17 cellular contexts compared by ENCODE assay signal in genomic region chr1:1832151-1832550, GRCh38. TPM values are rescaled to one million over a fixed set of nuclear protein-coding genes. Genes with fewer than 3 reads are reported as not detected.
A peak's percentile ranks its signal among the peaks of the same experiment; 100 is the strongest.
DNase-seq lines count a peak whose midpoint lies in the region; ATAC-seq, FAIRE-seq and TF ChIP-seq lines count a peak whose summit lies in the region.
"Had no signal": no experiment of that assay in that cellular context is flagged by ENCODE, and none has a peak within 500 bp of the region (broad histone marks: within the 10 kb centered on the region; RNA-seq: fewer than 3 reads in every experiment).

No MANE protein-coding gene starts in this region.

- dilution Hi-C loops in endothelial cell of umbilical vein (cut with MboI; ENCODE audit: extremely low pct_ligation_motif_present, low sequenced_read_pairs): no loop called here

- intact Hi-C loops in endothelial cell of umbilical vein (cut with micrococcal nuclease): no loop called here
- intact Hi-C loops in Caco-2 (cut with micrococcal nuclease; ENCODE audit: unreplicated experiment): no loop called here

- H3K36me3 Mint-ChIP-seq in activated naive CD4-positive, alpha-beta T cell treated with anti-CD3 and anti-CD28 coated beads, Interleukin-2, amount 50 U/mL, for 24 hours: peaks cover 5% of the 10 kb centered on the region
- H3K36me3 Mint-ChIP-seq in T-helper 17 cell (ENCODE audit: low read depth) (peaks cover 5% of the 10 kb centered on the region), Caco-2 (ENCODE audit: insufficient read depth, unreplicated experiment) (peaks cover 85% of the 10 kb centered on the region)
- H3K36me3 Mint-ChIP-seq in stimulated activated memory B cell treated with anti-CD40 and anti-IgM and Interleukin-4, amounts not matched to agents 10 μg/mL and 1 μg/mL and 100 μg/mL, for 72 hours: peaks cover 18% of the 10 kb centered on the region

- peaks cover 6% of the 10 kb centered on the region for H4K20me1 ChIP-seq in endothelial cell of umbilical vein (replicated peaks; ENCODE audit: control insufficient read depth, extremely low read depth, insufficient read depth, low read length)

- CTCF ChIA-PET in endothelial cell of umbilical vein (lab: Charles Lee) (interaction anchor here (0.8 to 1.2 kb wide), 2 partner anchors 27 to 74 kb away, joined by 4 to 7 read pairs; no protein-coding TSS in a partner anchor), Caco-2 (lab: Charles Lee) (no interaction called here)

- H3K9me3 ChIP-seq in T-helper 17 cell (ENCODE audit: control insufficient read depth, low read length, poor library complexity, severe bottlenecking) (no peaks in the 10 kb centered on the region), endothelial cell of umbilical vein (replicated peaks; ENCODE audit: control insufficient read depth, insufficient read depth, low read length) (no peaks in the 10 kb centered on the region), Caco-2 (no peaks in the 10 kb centered on the region)
- H3K9me3 ChIP-seq: SJSA1, stomach had no signal

- no peak overlapping the region for H3K9ac ChIP-seq in endothelial cell of umbilical vein (replicated peaks; ENCODE audit: extremely low read depth, insufficient read depth, low read length)

- BruUV-seq in endothelial cell of umbilical vein (replicated peaks; lab: Mats Ljungman, UMichigan) (no TSS peak), Caco-2 (replicated peaks; lab: Mats Ljungman, UMichigan) (no TSS peak)

- no peaks in the 10 kb centered on the region for H3K9me3 Mint-ChIP-seq in activated naive CD4-positive, alpha-beta T cell treated with anti-CD3 and anti-CD28 coated beads, Interleukin-2, amount 50 U/mL, for 24 hours
- no peaks in the 10 kb centered on the region for H3K9me3 Mint-ChIP-seq in stimulated activated memory B cell treated with anti-CD40 and anti-IgM and Interleukin-4, amounts not matched to agents 10 μg/mL and 1 μg/mL and 100 μg/mL, for 72 hours
- H3K9me3 Mint-ChIP-seq in Caco-2 (ENCODE audit: unreplicated experiment): no peaks in the 10 kb centered on the region
- H3K9me3 Mint-ChIP-seq: activated T-cell treated with anti-CD3 and anti-CD28 coated beads, Interleukin-2, amount 50 U/mL, for 4 hours had no signal

- no peak overlapping the region for H3K4me2 ChIP-seq in endothelial cell of umbilical vein (ENCODE audit: insufficient read depth, low read length)

- H3K27ac Mint-ChIP-seq in activated naive CD4-positive, alpha-beta T cell treated with anti-CD3 and anti-CD28 coated beads, Interleukin-2, amount 50 U/mL, for 24 hours: peak overlapping the region; percentile 93
- H3K27ac Mint-ChIP-seq in T-helper 17 cell (peak overlapping the region; percentile 77), Caco-2 (ENCODE audit: unreplicated experiment) (no peak overlapping the region)
- peak overlapping the region; percentile 82 for H3K27ac Mint-ChIP-seq in stimulated activated memory B cell treated with anti-CD40 and anti-IgM and Interleukin-4, amounts not matched to agents 10 μg/mL and 1 μg/mL and 100 μg/mL, for 72 hours

- POLR2A ChIA-PET in endothelial cell of umbilical vein (lab: Charles Lee): no interaction called here
- POLR2A ChIA-PET in Caco-2 (lab: Charles Lee): no interaction called here

- H3K79me2 ChIP-seq in endothelial cell of umbilical vein (ENCODE audit: control insufficient read depth, insufficient read depth, low read length): peaks cover 93% of the 10 kb centered on the region

- no peaks in the 10 kb centered on the region for H3K27me3 Mint-ChIP-seq in activated naive CD4-positive, alpha-beta T cell treated with anti-CD3 and anti-CD28 coated beads, Interleukin-2, amount 50 U/mL, for 24 hours
- H3K27me3 Mint-ChIP-seq in T-helper 17 cell (no peaks in the 10 kb centered on the region), Caco-2 (ENCODE audit: insufficient read depth, unreplicated experiment) (no peaks in the 10 kb centered on the region)
- H3K27me3 Mint-ChIP-seq in stimulated activated memory B cell treated with anti-CD40 and anti-IgM and Interleukin-4, amounts not matched to agents 10 μg/mL and 1 μg/mL and 100 μg/mL, for 72 hours: no peaks in the 10 kb centered on the region

- H3K4me1 Mint-ChIP-seq in activated naive CD4-positive, alpha-beta T cell treated with anti-CD3 and anti-CD28 coated beads, Interleukin-2, amount 50 U/mL, for 24 hours: peaks cover 32% of the 10 kb centered on the region
- H3K4me1 Mint-ChIP-seq in T-helper 17 cell (peaks cover 35% of the 10 kb centered on the region), Caco-2 (ENCODE audit: low read depth, unreplicated experiment) (no peaks in the 10 kb centered on the region)
- H3K4me1 Mint-ChIP-seq in stimulated activated memory B cell treated with anti-CD40 and anti-IgM and Interleukin-4, amounts not matched to agents 10 μg/mL and 1 μg/mL and 100 μg/mL, for 72 hours: peaks cover 67% of the 10 kb centered on the region

- peaks cover 15 to 16% of the 10 kb centered on the region in 2 experiments for H3K36me3 ChIP-seq in endothelial cell of umbilical vein (ENCODE audit: control insufficient read depth in 2 of 2, extremely low read depth in 1 of 2, insufficient read depth in 2 of 2, low read length in 2 of 2)
- no peaks in the 10 kb centered on the region; the same call in 1 of the 2 replicates for H3K36me3 ChIP-seq in Caco-2 (ENCODE audit: control insufficient read depth, insufficient read depth, low read length)

- no peak overlapping the region for H3K4me3 Mint-ChIP-seq in activated naive CD4-positive, alpha-beta T cell treated with anti-CD3 and anti-CD28 coated beads, Interleukin-2, amount 50 U/mL, for 24 hours
- H3K4me3 Mint-ChIP-seq in T-helper 17 cell (no peak overlapping the region), Caco-2 (ENCODE audit: unreplicated experiment) (no peak overlapping the region)
- H3K4me3 Mint-ChIP-seq in stimulated activated memory B cell treated with anti-CD40 and anti-IgM and Interleukin-4, amounts not matched to agents 10 μg/mL and 1 μg/mL and 100 μg/mL, for 72 hours: no peak overlapping the region
- H3K4me3 Mint-ChIP-seq: activated T-cell treated with anti-CD3 and anti-CD28 coated beads, Interleukin-2, amount 50 U/mL, for 4 hours had no signal

- H2AFZ ChIP-seq in endothelial cell of umbilical vein (ENCODE audit: low read depth, low read length): no peak overlapping the region

- H3K4me1 ChIP-seq in endothelial cell of umbilical vein (ENCODE audit: control insufficient read depth, extremely low read depth, insufficient read depth, low read length) (no peaks in the 10 kb centered on the region), Caco-2 (no peaks in the 10 kb centered on the region)

- no peak overlapping the region for H3K27ac ChIP-seq in endothelial cell of umbilical vein (ENCODE audit: insufficient read depth, low read depth, low read length)
- H3K27ac ChIP-seq: SJSA1, stomach had no signal

- TF ChIP-seq POLR2A in endothelial cell of umbilical vein (IDR thresholded peaks at IDR 0.05; ENCODE audit: low read depth, low read length): no peak

- H3K9me1 ChIP-seq in endothelial cell of umbilical vein (replicated peaks; ENCODE audit: control insufficient read depth, extremely low read depth, insufficient read depth, low read length): no peaks in the 10 kb centered on the region

- no peak for ATAC-seq in T-helper 17 cell
- ATAC-seq in stimulated activated memory B cell treated with anti-CD40 and anti-IgM and Interleukin-4, amounts not matched to agents 10 μg/mL and 1 μg/mL and 100 μg/mL, for 72 hours: no peak
- ATAC-seq in GM21367 (IDR thresholded peaks at IDR 0.05; ENCODE audit: unreplicated experiment): no peak

- H3K4me3 ChIP-seq in endothelial cell of umbilical vein (replicated peaks in 1 of 3; ENCODE audit: insufficient read depth in 1 of 3, low read depth in 1 of 3, low read length in 3 of 3): no peak overlapping the region
- no peak overlapping the region for H3K4me3 ChIP-seq in Caco-2 (ENCODE audit: low read depth, low read length)
- H3K4me3 ChIP-seq: lung, SJSA1, stomach had no signal

- H3K27me3 ChIP-seq in endothelial cell of umbilical vein (ENCODE audit: control insufficient read depth in 2 of 2, insufficient read depth in 2 of 2, low read length in 2 of 2) (no peaks in the 10 kb centered on the region), Caco-2 (replicated peaks; ENCODE audit: control insufficient read depth, insufficient read depth, low read length) (no peaks in the 10 kb centered on the region)
- H3K27me3 ChIP-seq: SJSA1, stomach had no signal

- TF ChIP-seq CTCF in endothelial cell of umbilical vein (IDR thresholded peaks at IDR 0.05; ENCODE audit: extremely low read depth in 1 of 2, insufficient read depth in 1 of 2, low read depth in 1 of 2, low read length in 2 of 2) (no peak), Caco-2 (IDR thresholded peaks at IDR 0.05; ENCODE audit: insufficient read depth in 1 of 2, low read depth in 1 of 2, low read length in 1 of 2, severe bottlenecking in 1 of 2, unreplicated experiment in 1 of 2) (no peak)

- no peak for FAIRE-seq in endothelial cell of umbilical vein (lab: Jason Lieb, UNC)
- FAIRE-seq: H1 had no signal

- DNase-seq in activated naive CD4-positive, alpha-beta T cell (lab: John Stamatoyannopoulos, UW): no peak
- DNase-seq in T-helper 17 cell (no peak), endothelial cell of umbilical vein (ENCODE audit: low read depth, low spot score) (no peak), Caco-2 (no peak), NCI-H1930 (lab: John Stamatoyannopoulos, UW) (no peak)
- DNase-seq: activated T-cell treated with anti-CD3 and anti-CD28 coated beads, Interleukin-2, amount 50 U/mL, for 4 hours; effector CD8-positive, alpha-beta T cell; NCI-H1092; NCI-H226; occipital lobe; stomach had no signal

RNA-seq across cellular contexts. Expression of gene NADK, which starts 53.9 kb away (rescaled TPM):
- 10 to 100 TPM; 54.8 to 61.5 TPM for total RNA-seq in T-helper 17 cell
- total RNA-seq in endothelial cell of umbilical vein: 76.1 and 88.8 TPM in 2 replicates
- 68.5 and 73.6 TPM in 2 replicates for polyA plus RNA-seq in endothelial cell of umbilical vein
- 58.8 and 63.2 TPM in 2 replicates for polyA plus RNA-seq in endothelial cell of umbilical vein (2011; cell fraction: cytosol; rRNA removed)
- polyA plus RNA-seq in endothelial cell of umbilical vein (2011; cell fraction: nucleus; rRNA removed): 178 and 182 TPM in 2 replicates
- 41.1 and 47.0 TPM in 2 replicates for polyA plus RNA-seq in endothelial cell of umbilical vein (2012)
- polyA minus RNA-seq in endothelial cell of umbilical vein: 40.6 and 59.4 TPM in 2 replicates
- 37.3 TPM for polyA minus RNA-seq in endothelial cell of umbilical vein (2011; cell fraction: cytosol; rRNA and poly(A)+ RNA removed)
- 20.5 and 33.4 TPM in 2 replicates for polyA minus RNA-seq in endothelial cell of umbilical vein (2011; cell fraction: nucleus; rRNA and poly(A)+ RNA removed)
- 76.7 and 85.8 TPM in 2 replicates for total RNA-seq in Caco-2 (2022)

RNA-seq across cellular contexts. Expression of gene GNB1, which starts 58.7 kb away (rescaled TPM):
- total RNA-seq in T-helper 17 cell: 100 to 1,000 TPM; 236 to 255 TPM
- 519 and 529 TPM in 2 replicates for total RNA-seq in endothelial cell of umbilical vein
- polyA plus RNA-seq in endothelial cell of umbilical vein: 460 and 501 TPM in 2 replicates
- polyA plus RNA-seq in endothelial cell of umbilical vein (2011; cell fraction: cytosol; rRNA removed): 434 and 501 TPM in 2 replicates
- 332 and 347 TPM in 2 replicates for polyA plus RNA-seq in endothelial cell of umbilical vein (2011; cell fraction: nucleus; rRNA removed)
- polyA plus RNA-seq in endothelial cell of umbilical vein (2012): 344 and 385 TPM in 2 replicates
- 661 and 736 TPM in 2 replicates for polyA minus RNA-seq in endothelial cell of umbilical vein
- polyA minus RNA-seq in endothelial cell of umbilical vein (2011; cell fraction: cytosol; rRNA and poly(A)+ RNA removed): 141 TPM
- 164 and 199 TPM in 2 replicates for polyA minus RNA-seq in endothelial cell of umbilical vein (2011; cell fraction: nucleus; rRNA and poly(A)+ RNA removed)
- total RNA-seq in Caco-2 (2022): 268 and 301 TPM in 2 replicates
